In the genomic region with DNA sequence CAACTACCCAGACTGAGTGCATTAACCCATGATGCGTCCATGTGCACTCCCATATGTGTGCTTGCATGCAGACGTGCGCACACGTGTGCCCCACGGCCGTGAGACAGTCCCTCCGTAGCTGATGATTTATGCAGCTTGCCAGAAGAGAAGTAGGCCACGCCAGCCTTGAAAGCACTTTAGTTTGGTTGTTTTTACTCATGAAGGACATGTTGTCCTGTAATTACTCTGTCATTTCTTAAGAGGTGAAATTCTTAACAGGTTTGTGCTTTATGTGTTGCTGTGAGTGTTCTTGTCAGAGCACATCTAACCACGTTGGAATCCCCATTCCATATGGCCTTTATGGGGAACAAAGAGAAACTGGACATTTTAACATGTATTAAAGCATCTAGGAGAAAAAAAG, we compare ENCODE assay signal across 27 cellular contexts.
A peak's percentile ranks its signal among the peaks of the same experiment; 100 is the strongest.
DNase-seq lines count a peak whose midpoint lies in the region; ATAC-seq and TF ChIP-seq lines count a peak whose summit lies in the region.
"Had no signal": no experiment of that assay in that cellular context is flagged by ENCODE, and none has a peak within 500 bp of the region (broad histone marks: within the 10 kb centered on the region; RNA-seq: fewer than 3 reads in every experiment).

No MANE protein-coding gene starts in this region.

- DNase-seq in HCT116 (ENCODE audit: low read depth, low spot score) (no peak), hepatocyte (ENCODE audit: low spot score) (peak; percentile 26), mucosa of descending colon (no peak), thyroid gland (peak; percentile 51 to 58), epidermal melanocyte (ENCODE audit: insufficient read length, low spot score) (no peak), PC-3 (no peak)
- no peak for DNase-seq in activated T-helper 1 cell treated with anti-CD3 and anti-CD28 coated beads, Interleukin-12 subunit alpha, Interleukin-12 subunit beta, Interleukin-2, Interleukin-4 antibody, amounts not matched to agents 30 ng/mL and 10 ng/mL and 1 ng/mL, durations not matched to agents 14 hours and 24 hours and 36 hours (ENCODE audit: low spot score)
- DNase-seq: activated CD4-positive, alpha-beta T cell treated with anti-CD3 and anti-CD28 coated beads for 36 hours; activated effector memory CD4-positive, alpha-beta T cell treated with Interleukin-2 at 50 U/mL for 16 hours; activated naive CD8-positive, alpha-beta T cell treated with anti-CD3 and anti-CD28 coated beads, Interleukin-2, amount 10 ng/mL, durations not matched to agents 7 days and 5 days; activated T-cell treated with anti-CD3 and anti-CD28 coated beads for 4 hours; DND-41; hippocampal formation; left ventricle myocardium inferior; midbrain; NCI-H1105 treated with DMSO at 0.1 percent for 48 hours; NCI-H1930; NK-92 treated with Interleukin-12 subunit alpha and Interleukin-12 subunit beta, amount 100 ng/mL, for 24 hours; PC-9; posterior cingulate gyrus; Right ventricle myocardium superior; sigmoid colon; stimulated activated CD4-positive, alpha-beta T cell treated with anti-CD3 and anti-CD28 coated beads, Interleukin-4, amount 100 ng/mL, for 4 hours had no signal

- TF ChIP-seq RAD21 in HCT116 (IDR thresholded peaks at IDR 0.05; ENCODE audit: low read depth) = no peak

- H3K4me2 ChIP-seq in HCT116 (ENCODE audit: low read length) (peak overlapping the region; percentile 70), hepatocyte (peak overlapping the region; percentile 52), PC-3 (ENCODE audit: low read length) (no peak overlapping the region)
- H3K4me2 ChIP-seq: BLaER1 had no signal

- no peaks in the 10 kb centered on the region for H3F3A ChIP-seq in PC-3 (ENCODE audit: low read length, unreplicated experiment)

- H3K4me3 Mint-ChIP-seq in activated T-helper 1 cell treated with anti-CD3 and anti-CD28 coated beads, Interleukin-12 subunit alpha, Interleukin-12 subunit beta, Interleukin-2, Interleukin-4 antibody, amounts not matched to agents 30 ng/mL and 10 ng/mL and 1 ng/mL, durations not matched to agents 14 hours and 24 hours and 36 hours = no peak overlapping the region
- H3K4me3 Mint-ChIP-seq: activated CD4-positive, alpha-beta T cell treated with anti-CD3 and anti-CD28 coated beads for 36 hours; activated naive CD8-positive, alpha-beta T cell treated with anti-CD3 and anti-CD28 coated beads, Interleukin-2, amount 10 ng/mL, durations not matched to agents 7 days and 5 days; neural crest cell; stimulated activated memory B cell treated with anti-CD40 and anti-IgM and Interleukin-4, amounts not matched to agents 10 μg/mL and 1 μg/mL and 100 μg/mL, for 72 hours; T-helper 2 cell treated with Interferon-gamma antibody and Interleukin-4, amounts not matched to agents 5 μg/mL and 100 μg/mL, for 36 hours had no signal

- no peaks in the 10 kb centered on the region for H3K79me2 ChIP-seq in HCT116 (ENCODE audit: insufficient read depth, low read length)
- H3K79me2 ChIP-seq in hepatocyte = no peaks in the 10 kb centered on the region
- no peaks in the 10 kb centered on the region for H3K79me2 ChIP-seq in PC-3 (ENCODE audit: low read length)

- H3K27ac Mint-ChIP-seq in activated T-helper 1 cell treated with anti-CD3 and anti-CD28 coated beads, Interleukin-12 subunit alpha, Interleukin-12 subunit beta, Interleukin-2, Interleukin-4 antibody, amounts not matched to agents 30 ng/mL and 10 ng/mL and 1 ng/mL, durations not matched to agents 14 hours and 24 hours and 36 hours = no peak overlapping the region
- H3K27ac Mint-ChIP-seq: activated CD4-positive, alpha-beta T cell treated with anti-CD3 and anti-CD28 coated beads for 36 hours; activated naive CD8-positive, alpha-beta T cell treated with anti-CD3 and anti-CD28 coated beads, Interleukin-2, amount 10 ng/mL, durations not matched to agents 7 days and 5 days; stimulated activated memory B cell treated with anti-CD40 and anti-IgM and Interleukin-4, amounts not matched to agents 10 μg/mL and 1 μg/mL and 100 μg/mL, for 72 hours; T-helper 2 cell treated with Interferon-gamma antibody and Interleukin-4, amounts not matched to agents 5 μg/mL and 100 μg/mL, for 36 hours had no signal

- no peaks in the 10 kb centered on the region for H3K36me3 Mint-ChIP-seq in activated T-helper 1 cell treated with anti-CD3 and anti-CD28 coated beads, Interleukin-12 subunit alpha, Interleukin-12 subunit beta, Interleukin-2, Interleukin-4 antibody, amounts not matched to agents 30 ng/mL and 10 ng/mL and 1 ng/mL, durations not matched to agents 14 hours and 24 hours and 36 hours (ENCODE audit: low read depth)
- H3K36me3 Mint-ChIP-seq: activated naive CD8-positive, alpha-beta T cell treated with anti-CD3 and anti-CD28 coated beads, Interleukin-2, amount 10 ng/mL, durations not matched to agents 7 days and 5 days; stimulated activated memory B cell treated with anti-CD40 and anti-IgM and Interleukin-4, amounts not matched to agents 10 μg/mL and 1 μg/mL and 100 μg/mL, for 72 hours had no signal

- WGBS in hepatocyte (ENCODE audit: low lambda C conversion rate, missing lambda C conversion rate) = 57% methylated on average over 9 of the region's 9 CpGs
- WGBS in thyroid gland, 2 donors = 38 to 50% methylated on average over 9 of the region's 9 CpGs

- H2AFZ ChIP-seq in HCT116 (ENCODE audit: low read depth, low read length, poor library complexity, severe bottlenecking) (peak overlapping the region; percentile 96), hepatocyte (no peak overlapping the region), PC-3 (ENCODE audit: low read length) (no peak overlapping the region)
- H2AFZ ChIP-seq: PC-9 had no signal

- CTCF ChIA-PET in HCT116 (lab: Charles Lee) (no interaction called here), PC-3 (lab: Charles Lee) (no interaction called here)

- H3K9me3 Mint-ChIP-seq in activated T-helper 1 cell treated with anti-CD3 and anti-CD28 coated beads, Interleukin-12 subunit alpha, Interleukin-12 subunit beta, Interleukin-2, Interleukin-4 antibody, amounts not matched to agents 30 ng/mL and 10 ng/mL and 1 ng/mL, durations not matched to agents 14 hours and 24 hours and 36 hours = no peaks in the 10 kb centered on the region
- H3K9me3 Mint-ChIP-seq: activated naive CD8-positive, alpha-beta T cell treated with anti-CD3 and anti-CD28 coated beads, Interleukin-2, amount 10 ng/mL, durations not matched to agents 7 days and 5 days; neural crest cell; stimulated activated memory B cell treated with anti-CD40 and anti-IgM and Interleukin-4, amounts not matched to agents 10 μg/mL and 1 μg/mL and 100 μg/mL, for 72 hours; T-helper 2 cell treated with Interferon-gamma antibody and Interleukin-4, amounts not matched to agents 5 μg/mL and 100 μg/mL, for 36 hours had no signal

- RAD21 ChIA-PET in HCT116 (lab: Charles Lee; ENCODE audit: low non-redundant PET in 1 of 2, low total read pairs in 2 of 2, uncharacterized antibody in 2 of 2, unreplicated experiment in 2 of 2) = no interaction called here

- H3K27me3 Mint-ChIP-seq in activated T-helper 1 cell treated with anti-CD3 and anti-CD28 coated beads, Interleukin-12 subunit alpha, Interleukin-12 subunit beta, Interleukin-2, Interleukin-4 antibody, amounts not matched to agents 30 ng/mL and 10 ng/mL and 1 ng/mL, durations not matched to agents 14 hours and 24 hours and 36 hours (ENCODE audit: insufficient read depth) = peaks cover 4% of the 10 kb centered on the region
- H3K27me3 Mint-ChIP-seq: stimulated activated memory B cell treated with anti-CD40 and anti-IgM and Interleukin-4, amounts not matched to agents 10 μg/mL and 1 μg/mL and 100 μg/mL, for 72 hours had no signal

- H3K27me3 ChIP-seq in HCT116 (ENCODE audit: insufficient read depth, low read length) = no peaks in the 10 kb centered on the region
- no peaks in the 10 kb centered on the region for H3K27me3 ChIP-seq in hepatocyte
- no peaks in the 10 kb centered on the region for H3K27me3 ChIP-seq in thyroid gland
- H3K27me3 ChIP-seq in PC-3 (ENCODE audit: low read length) = no peaks in the 10 kb centered on the region
- H3K27me3 ChIP-seq: BLaER1, sigmoid colon had no signal

- H3K9me3 ChIP-seq in HCT116 (ENCODE audit: control insufficient read depth in 1 of 2, insufficient read depth in 1 of 2, low read depth in 1 of 2, low read length in 2 of 2) (no peaks in the 10 kb centered on the region), hepatocyte (ENCODE audit: low read depth) (no peaks in the 10 kb centered on the region), mucosa of descending colon (no peaks in the 10 kb centered on the region), thyroid gland (no peaks in the 10 kb centered on the region), PC-3 (ENCODE audit: low read length) (no peaks in the 10 kb centered on the region)
- H3K9me3 ChIP-seq: BLaER1, sigmoid colon had no signal

- H3K4me1 Mint-ChIP-seq in activated T-helper 1 cell treated with anti-CD3 and anti-CD28 coated beads, Interleukin-12 subunit alpha, Interleukin-12 subunit beta, Interleukin-2, Interleukin-4 antibody, amounts not matched to agents 30 ng/mL and 10 ng/mL and 1 ng/mL, durations not matched to agents 14 hours and 24 hours and 36 hours (ENCODE audit: low read depth) = no peaks in the 10 kb centered on the region
- H3K4me1 Mint-ChIP-seq: activated CD4-positive, alpha-beta T cell treated with anti-CD3 and anti-CD28 coated beads for 36 hours; activated naive CD8-positive, alpha-beta T cell treated with anti-CD3 and anti-CD28 coated beads, Interleukin-2, amount 10 ng/mL, durations not matched to agents 7 days and 5 days; neural crest cell; stimulated activated memory B cell treated with anti-CD40 and anti-IgM and Interleukin-4, amounts not matched to agents 10 μg/mL and 1 μg/mL and 100 μg/mL, for 72 hours had no signal

- no peaks in the 10 kb centered on the region for H3K9me2 ChIP-seq in HCT116 (ENCODE audit: insufficient read depth)
- no peaks in the 10 kb centered on the region for H3K9me2 ChIP-seq in hepatocyte (replicated peaks; ENCODE audit: insufficient read depth)
- H3K9me2 ChIP-seq in PC-3 (replicated peaks; ENCODE audit: low read length) = no peaks in the 10 kb centered on the region

- TF ChIP-seq POLR2A in HCT116 (IDR thresholded peaks at IDR 0.05; ENCODE audit: borderline replicate concordance, extremely low read depth, insufficient read depth, insufficient read length) = no peak
- no peak for TF ChIP-seq POLR2A in thyroid gland (IDR thresholded peaks at IDR 0.05)

- no peak for ATAC-seq in HCT116
- peak; percentile 24 for ATAC-seq in mucosa of descending colon
- no peak for ATAC-seq in PC-3
- ATAC-seq: activated CD4-positive, alpha-beta T cell treated with anti-CD3 and anti-CD28 coated beads for 36 hours; stimulated activated memory B cell treated with anti-CD40 and anti-IgM and Interleukin-4, amounts not matched to agents 10 μg/mL and 1 μg/mL and 100 μg/mL, for 72 hours had no signal

- no peaks in the 10 kb centered on the region for H4K20me1 ChIP-seq in HCT116 (ENCODE audit: insufficient read depth)
- H4K20me1 ChIP-seq in hepatocyte (ENCODE audit: insufficient read depth, poor library complexity, severe bottlenecking) = no peaks in the 10 kb centered on the region
- H4K20me1 ChIP-seq in PC-3 (ENCODE audit: low read length) = no peaks in the 10 kb centered on the region
- H4K20me1 ChIP-seq: BLaER1 had no signal

- H3K36me3 ChIP-seq in HCT116 (ENCODE audit: control insufficient read depth in 1 of 2, insufficient read depth in 2 of 2, low read length in 2 of 2) = no peaks in the 10 kb centered on the region
- H3K36me3 ChIP-seq in hepatocyte (replicated peaks; ENCODE audit: insufficient read depth, low read depth) = no peaks in the 10 kb centered on the region
- H3K36me3 ChIP-seq in mucosa of descending colon (ENCODE audit: low read depth) = no peaks in the 10 kb centered on the region
- H3K36me3 ChIP-seq in thyroid gland = no peaks in the 10 kb centered on the region
- H3K36me3 ChIP-seq in PC-3 (ENCODE audit: low read depth, low read length) = no peaks in the 10 kb centered on the region
- H3K36me3 ChIP-seq: BLaER1, left ventricle myocardium inferior, sigmoid colon had no signal

- TF ChIP-seq CTCF in HCT116 (IDR thresholded peaks at IDR 0.05 in 2 of 3, conservative IDR thresholded peaks at IDR 0.05 in 1 of 3; ENCODE audit: borderline replicate concordance in 1 of 3, insufficient read depth in 1 of 3, low read depth in 2 of 3, low read length in 2 of 3) (no peak), hepatocyte (IDR thresholded peaks at IDR 0.05; ENCODE audit: poor library complexity) (no peak), mucosa of descending colon (IDR thresholded peaks at IDR 0.05) (no peak), thyroid gland (IDR thresholded peaks at IDR 0.05) (no peak), PC-3 (conservative IDR thresholded peaks at IDR 0.05; ENCODE audit: low read depth, low read length) (no peak)

- POLR2A ChIA-PET in HCT116 (lab: Charles Lee) = interaction anchor here (1.2 kb wide), 1 partner anchor 9 kb away, joined by 4 read pairs; no protein-coding TSS in a partner anchor
- POLR2A ChIA-PET in PC-3 (lab: Charles Lee; ENCODE audit: unreplicated experiment) = no interaction called here

- peak overlapping the region; percentile 61; the same call in 1 of the 2 replicates for H3K27ac ChIP-seq in HCT116 (ENCODE audit: low read depth, low read length)
- peak overlapping the region; percentile 87 for H3K27ac ChIP-seq in hepatocyte
- no peak overlapping the region for H3K27ac ChIP-seq in thyroid gland
- no peak overlapping the region for H3K27ac ChIP-seq in PC-3 (ENCODE audit: low read length)
- H3K27ac ChIP-seq: BLaER1, left ventricle myocardium inferior, sigmoid colon had no signal

- H3K4me3 ChIP-seq in HCT116 (replicated peaks in 1 of 2; ENCODE audit: low read depth in 1 of 2, low read length in 2 of 2) (no peak overlapping the region), hepatocyte (no peak overlapping the region), mucosa of descending colon (no peak overlapping the region), thyroid gland (replicated peaks in 1 of 3) (no peak overlapping the region), PC-3 (ENCODE audit: low read length) (no peak overlapping the region)
- H3K4me3 ChIP-seq: BLaER1, left ventricle myocardium inferior, PC-9, sigmoid colon had no signal

- H3K9ac ChIP-seq in HCT116 (ENCODE audit: low read length) (no peak overlapping the region), PC-3 (ENCODE audit: low read length) (no peak overlapping the region)
- H3K9ac ChIP-seq: BLaER1 had no signal

- intact Hi-C loops in HCT116 (cut with micrococcal nuclease) = loop anchor here (10.0 kb wide), 1 partner anchor 158 kb away; no protein-coding TSS in a partner anchor
- intact Hi-C loops in mucosa of descending colon (cut with DNase I, micrococcal nuclease) = no loop called here
- intact Hi-C loops in thyroid gland (cut with DNase I) = no loop called here
- intact Hi-C loops in activated T-helper 1 cell treated with anti-CD3 and anti-CD28 coated beads, Interleukin-12 subunit alpha, Interleukin-12 subunit beta, Interleukin-2, Interleukin-4 antibody, amounts not matched to agents 30 ng/mL and 10 ng/mL and 1 ng/mL, durations not matched to agents 14 hours and 24 hours and 36 hours (cut with micrococcal nuclease) = no loop called here
- intact Hi-C loops in PC-3 (cut with micrococcal nuclease) = loop anchor here (10.0 kb wide), 1 partner anchor 268 kb away; no protein-coding TSS in a partner anchor

- H3K4me1 ChIP-seq in HCT116 (ENCODE audit: control insufficient read depth in 1 of 2, insufficient read depth in 2 of 2, low read length in 2 of 2) (peaks cover 23 to 35% of the 10 kb centered on the region in 2 experiments), hepatocyte (ENCODE audit: insufficient read depth) (peaks cover 35% of the 10 kb centered on the region), mucosa of descending colon (ENCODE audit: low read depth) (peaks cover 10% of the 10 kb centered on the region), thyroid gland (no peaks in the 10 kb centered on the region), PC-3 (ENCODE audit: insufficient read depth, low read length) (peaks cover 22% of the 10 kb centered on the region)
- H3K4me1 ChIP-seq: BLaER1, left ventricle myocardium inferior had no signal

- no TSS peak for BruUV-seq in HCT116 (replicated peaks; lab: Mats Ljungman, UMichigan)
- no TSS peak for BruUV-seq in PC-3 (replicated peaks; lab: Mats Ljungman, UMichigan)

Comparison
In these comparisons a context has a peak if more than half of its experiments do, and no peak if none do; other contexts are left out.
1. DNase-seq: peak in hepatocyte (single experiment) and thyroid gland (2 of 2); none in HCT116 (single experiment), mucosa of descending colon (0 of 3), epidermal melanocyte (single experiment), activated T-helper 1 cell treated with anti-CD3 and anti-CD28 coated beads, Interleukin-12 subunit alpha, Interleukin-12 subunit beta, Interleukin-2, Interleukin-4 antibody, amounts not matched to agents 30 ng/mL and 10 ng/mL and 1 ng/mL, durations not matched to agents 14 hours and 24 hours and 36 hours (single experiment) and PC-3 (single experiment).
2. H3K27ac ChIP-seq: peak in HCT116 (single experiment) and hepatocyte (single experiment); none in thyroid gland (0 of 3) and PC-3 (single experiment).
3. intact Hi-C loops: an anchor here in HCT116 (10.0 kb wide) and PC-3 (10.0 kb wide); none called in mucosa of descending colon, thyroid gland and activated T-helper 1 cell treated with anti-CD3 and anti-CD28 coated beads, Interleukin-12 subunit alpha, Interleukin-12 subunit beta, Interleukin-2, Interleukin-4 antibody, amounts not matched to agents 30 ng/mL and 10 ng/mL and 1 ng/mL, durations not matched to agents 14 hours and 24 hours and 36 hours.